In the genomic region with DNA sequence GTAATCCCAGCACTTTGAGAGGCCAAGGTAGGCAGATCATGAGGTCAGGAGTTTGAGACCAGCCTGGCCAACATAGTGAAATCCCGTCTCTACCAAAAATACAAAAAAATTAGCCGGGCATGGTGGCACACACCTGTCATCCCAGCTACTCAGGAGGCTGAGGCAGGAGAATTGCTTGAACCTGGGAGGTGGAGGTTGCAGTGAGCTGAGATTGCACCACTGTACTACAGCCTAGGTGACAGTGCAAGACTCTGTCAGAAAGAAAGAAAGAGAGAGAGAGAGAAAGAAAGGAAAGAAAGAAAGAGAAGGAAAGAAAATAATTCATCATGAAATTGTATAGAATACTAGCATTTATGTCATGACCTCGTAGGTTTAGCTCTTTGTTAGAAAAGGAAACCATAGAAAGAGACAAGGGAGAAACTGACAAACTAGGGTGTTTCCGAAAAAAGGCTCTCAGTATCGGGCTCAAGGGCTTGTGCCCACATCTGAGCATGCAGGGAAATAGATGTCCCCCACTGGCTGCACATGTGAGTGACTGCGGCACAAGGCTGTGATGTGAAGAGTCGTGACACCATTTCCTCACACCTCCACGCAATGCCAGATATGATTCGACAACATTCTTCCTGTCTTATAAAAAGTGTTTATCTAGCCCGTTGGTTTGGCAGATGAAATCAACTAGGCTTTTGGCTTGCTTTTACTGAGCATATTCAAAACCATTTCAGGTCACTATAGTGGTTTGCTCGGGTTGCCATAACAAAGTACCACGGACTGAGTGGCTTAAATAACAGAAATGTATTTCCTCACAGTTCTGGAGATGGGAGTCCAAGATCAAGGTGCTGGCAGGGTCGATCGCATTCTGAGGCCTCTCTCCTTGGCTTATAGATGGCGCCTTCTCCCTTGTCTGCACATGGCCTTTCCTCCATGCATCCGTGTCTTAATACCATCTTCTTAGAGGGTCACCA, we compare ENCODE assay signal across 9 cellular contexts. TPM values are rescaled to one million over a fixed set of nuclear protein-coding genes. Genes with fewer than 3 reads are reported as not detected.
DNase-seq lines count a peak whose midpoint lies in the region; ATAC-seq and TF ChIP-seq lines count a peak whose summit lies in the region.
"Had no signal": no experiment of that assay in that cellular context is flagged by ENCODE, and none has a peak within 500 bp of the region (broad histone marks: within the 10 kb centered on the region; RNA-seq: fewer than 3 reads in every experiment).

No MANE protein-coding gene starts in this region.

- H3K4me1 ChIP-seq in esophagus squamous epithelium: peaks cover 0 to 29% (median 3%) of the 10 kb centered on the region in 3 donors
- H3K4me1 ChIP-seq: pancreas had no signal

- no peaks in the 10 kb centered on the region for H3K36me3 ChIP-seq in esophagus squamous epithelium
- H3K36me3 ChIP-seq: pancreas had no signal

- peak overlapping the region; percentile 98 for H3K4me3 Mint-ChIP-seq in activated CD8-positive, alpha-beta T cell treated with anti-CD3 and anti-CD28 coated beads for 36 hours

- POLR2A ChIA-PET in activated CD8-positive, alpha-beta T cell treated with anti-CD3 and anti-CD28 coated beads for 36 hours (lab: Charles Lee): interaction anchor here (0.7 to 10.7 kb wide), 15 partner anchors 8 to 189 kb away, joined by 3 to 77 read pairs (median 5); a partner anchor contains a TSS

- H3K4me1 Mint-ChIP-seq in activated CD8-positive, alpha-beta T cell treated with anti-CD3 and anti-CD28 coated beads for 36 hours (ENCODE audit: low read depth): peaks cover 59% of the 10 kb centered on the region

- peak overlapping the region in 3 of 4 donors; percentile 42 to 61 (median 44) for H3K4me3 ChIP-seq in esophagus squamous epithelium

- no peak for TF ChIP-seq CTCF in activated CD8-positive, alpha-beta T cell treated with anti-CD3 and anti-CD28 coated beads for 36 hours (IDR thresholded peaks at IDR 0.05)
- no peak for TF ChIP-seq CTCF in esophagus squamous epithelium (IDR thresholded peaks at IDR 0.05)

- no peak for ATAC-seq in GM18505 (IDR thresholded peaks at IDR 0.05; ENCODE audit: unreplicated experiment)
- ATAC-seq in HG03342 (IDR thresholded peaks at IDR 0.05; ENCODE audit: unreplicated experiment): peak; percentile 42
- ATAC-seq in activated CD8-positive, alpha-beta T cell treated with anti-CD3 and anti-CD28 coated beads for 36 hours: peak; percentile 75

- CTCF ChIA-PET in activated CD8-positive, alpha-beta T cell treated with anti-CD3 and anti-CD28 coated beads for 36 hours (lab: Charles Lee): interaction anchor here (1.3 to 5.8 kb wide), 5 partner anchors 43 to 101 kb away, joined by 3 to 97 read pairs (median 6); no protein-coding TSS in a partner anchor

- peak overlapping the region; percentile 54 to 88 (median 86) for H3K27ac ChIP-seq in esophagus squamous epithelium

- 59 to 65% methylated on average over 16 of the region's 16 CpGs for WGBS in esophagus squamous epithelium, 2 donors

- no peaks in the 10 kb centered on the region for H3K9me3 Mint-ChIP-seq in activated CD8-positive, alpha-beta T cell treated with anti-CD3 and anti-CD28 coated beads for 36 hours

- intact Hi-C loops in activated CD8-positive, alpha-beta T cell treated with anti-CD3 and anti-CD28 coated beads for 36 hours (cut with micrococcal nuclease): loop anchor here (2.0 to 5.0 kb wide), 3 partner anchors 32 to 93 kb away; a partner anchor contains a TSS
- intact Hi-C loops in esophagus squamous epithelium (cut with DNase I): loop anchor here (10.0 kb wide), 1 partner anchor 85 kb away; no protein-coding TSS in a partner anchor

- H3K9me3 ChIP-seq in esophagus squamous epithelium: no peaks in the 10 kb centered on the region
- H3K9me3 ChIP-seq: pancreas had no signal

- TF ChIP-seq POLR2A in GM18505 (IDR thresholded peaks at IDR 0.05; ENCODE audit: borderline replicate concordance, extremely low read depth, insufficient read depth, insufficient read length) (peak; percentile 60), esophagus squamous epithelium (IDR thresholded peaks at IDR 0.05) (peak in 1 of 4 donors; percentile 67)

- H3K27ac Mint-ChIP-seq in activated CD8-positive, alpha-beta T cell treated with anti-CD3 and anti-CD28 coated beads for 36 hours: peak overlapping the region; percentile 99

- H3K27me3 ChIP-seq in esophagus squamous epithelium: no peaks in the 10 kb centered on the region
- H3K27me3 ChIP-seq: pancreas had no signal

- H3K36me3 Mint-ChIP-seq in activated CD8-positive, alpha-beta T cell treated with anti-CD3 and anti-CD28 coated beads for 36 hours (ENCODE audit: low read depth): peaks cover 48% of the 10 kb centered on the region

- DNase-seq in activated CD8-positive, alpha-beta T cell treated with anti-CD3 and anti-CD28 coated beads for 36 hours: peak; percentile 93
- DNase-seq in esophagus squamous epithelium (lab: John Stamatoyannopoulos, UW) (no peak), islet precursor cell (no peak), foreskin melanocyte (no peak), midbrain (lab: John Stamatoyannopoulos, UW) (no peak)
- DNase-seq in stimulated activated CD4-positive, alpha-beta T cell treated with anti-CD3 and anti-CD28 coated beads, Interleukin-2, amount 100 ng/mL, for 48 hours: peak; percentile 57 to 62
- DNase-seq: pancreas had no signal

- peaks cover 1% of the 10 kb centered on the region for H3K27me3 Mint-ChIP-seq in activated CD8-positive, alpha-beta T cell treated with anti-CD3 and anti-CD28 coated beads for 36 hours

RNA-seq across cellular contexts. Expression of a gene that starts 2.0 kb away (rescaled TPM):
- 100 to 1,000 TPM; 279 to 292 TPM for total RNA-seq in activated CD8-positive, alpha-beta T cell treated with anti-CD3 and anti-CD28 coated beads for 36 hours
- total RNA-seq in esophagus squamous epithelium: 10 to 100 TPM in 3 of 4 donors, 1 to 10 TPM in 1; 3.5 to 64.1 (median 37.9) TPM

RNA-seq across cellular contexts. Expression of a gene that starts 34.1 kb away (rescaled TPM):
- total RNA-seq in activated CD8-positive, alpha-beta T cell treated with anti-CD3 and anti-CD28 coated beads for 36 hours: 10 to 100 TPM; 33.1 to 34.5 TPM
- 10 to 100 TPM; 31.5 to 43.1 (median 37.4) TPM for total RNA-seq in esophagus squamous epithelium

Comparison
In these comparisons a context has a peak if more than half of its experiments do, and no peak if none do; other contexts are left out.
1. DNase-seq: peak in activated CD8-positive, alpha-beta T cell treated with anti-CD3 and anti-CD28 coated beads for 36 hours (single experiment) and stimulated activated CD4-positive, alpha-beta T cell treated with anti-CD3 and anti-CD28 coated beads, Interleukin-2, amount 100 ng/mL, for 48 hours (2 of 2); none in esophagus squamous epithelium (single experiment), islet precursor cell (single experiment), foreskin melanocyte (single experiment) and midbrain (single experiment).
2. RNA of a gene that starts 2.0 kb away (total RNA-seq): 279 to 292 TPM in activated CD8-positive, alpha-beta T cell treated with anti-CD3 and anti-CD28 coated beads for 36 hours; 3.5 to 64.1 TPM in esophagus squamous epithelium; every median in the first group is over 4 times any median in the second.